ENCODE assay signal across 18 cellular contexts in genomic region chr10:116417821-116418220, GRCh38. TPM values are rescaled to one million over a fixed set of nuclear protein-coding genes. Genes with fewer than 3 reads are reported as not detected.
DNase-seq lines count a peak whose midpoint lies in the region; ATAC-seq, FAIRE-seq and TF ChIP-seq lines count a peak whose summit lies in the region.
"Had no signal": no experiment of that assay in that cellular context is flagged by ENCODE, and none has a peak within 500 bp of the region (broad histone marks: within the 10 kb centered on the region; RNA-seq: fewer than 3 reads in every experiment).

No MANE protein-coding gene starts in this region.

- H2AFZ ChIP-seq in GM23248: no peak overlapping the region

- no peak for TF ChIP-seq CTCF in RWPE1 (conservative IDR thresholded peaks at IDR 0.05; ENCODE audit: low read depth)
- TF ChIP-seq CTCF in bronchial epithelial cell (IDR thresholded peaks at IDR 0.05; ENCODE audit: insufficient read depth, low read length, severe bottlenecking): no peak

- H3K4me1 Mint-ChIP-seq in stimulated activated effector memory CD8-positive, alpha-beta T cell treated with anti-CD3 and anti-CD28 coated beads, Interleukin-12 subunit alpha, Interleukin-12 subunit beta, amount 100 ng/mL, for 72 hours: no peaks in the 10 kb centered on the region

- no peak overlapping the region for H3K4me2 ChIP-seq in GM23248 (ENCODE audit: unreplicated experiment)
- H3K4me2 ChIP-seq: BLaER1 treated with 17β-estradiol and CSF1 and Interleukin-3, amounts not matched to agents 10 nM and 100 nM had no signal

- H3K79me2 ChIP-seq in GM23248 (ENCODE audit: insufficient read depth): no peaks in the 10 kb centered on the region

- no peaks in the 10 kb centered on the region for H3K4me1 ChIP-seq in GM23248 (ENCODE audit: insufficient read depth)
- H3K4me1 ChIP-seq: BLaER1 treated with 17β-estradiol and CSF1 and Interleukin-3, amounts not matched to agents 10 nM and 100 nM; HAP-1 had no signal

- in situ Hi-C loops in GM23248 (cut with MboI): no loop called here

- ATAC-seq in stimulated activated effector memory CD8-positive, alpha-beta T cell treated with anti-CD3 and anti-CD28 coated beads, Interleukin-12 subunit alpha, Interleukin-12 subunit beta, amount 100 ng/mL, for 72 hours: peak; percentile 59
- ATAC-seq in HG03108 (IDR thresholded peaks at IDR 0.05; ENCODE audit: unreplicated experiment): no peak
- no peak for ATAC-seq in GM21576 (IDR thresholded peaks at IDR 0.05; ENCODE audit: unreplicated experiment)
- ATAC-seq: K562, Panc1 had no signal

- CTCF ChIA-PET in RWPE1 (lab: Yijun Ruan, JAX): interaction anchor here (1.2 kb wide), 1 partner anchor 17 kb away, joined by 3 read pairs; no protein-coding TSS in a partner anchor

- POLR2A ChIA-PET in RWPE1 (lab: Yijun Ruan, JAX; ENCODE audit: low non-redundant PET): no interaction called here

- no peaks in the 10 kb centered on the region for H3K9me2 ChIP-seq in GM23248 (ENCODE audit: insufficient read depth)

- no peaks in the 10 kb centered on the region for H3F3A ChIP-seq in GM23248 (ENCODE audit: insufficient read depth)

- H3K4me3 ChIP-seq in GM23248 (no peak overlapping the region), bronchial epithelial cell (ENCODE audit: low read depth, low read length) (no peak overlapping the region)
- H3K4me3 ChIP-seq: BLaER1 treated with 17β-estradiol and CSF1 and Interleukin-3, amounts not matched to agents 10 nM and 100 nM; HAP-1; K562 had no signal

- H3K27ac Mint-ChIP-seq in stimulated activated effector memory CD8-positive, alpha-beta T cell treated with anti-CD3 and anti-CD28 coated beads, Interleukin-12 subunit alpha, Interleukin-12 subunit beta, amount 100 ng/mL, for 72 hours: no peak overlapping the region

- no peaks in the 10 kb centered on the region for H3K36me3 Mint-ChIP-seq in stimulated activated effector memory CD8-positive, alpha-beta T cell treated with anti-CD3 and anti-CD28 coated beads, Interleukin-12 subunit alpha, Interleukin-12 subunit beta, amount 100 ng/mL, for 72 hours

- H3K9me3 ChIP-seq in GM23248 (ENCODE audit: low read depth): no peaks in the 10 kb centered on the region
- H3K9me3 ChIP-seq: BLaER1 treated with 17β-estradiol and CSF1 and Interleukin-3, amounts not matched to agents 10 nM and 100 nM; HAP-1 had no signal

- peak; percentile 36 for DNase-seq in GM23248
- peak; percentile 51 for DNase-seq in RWPE1 (ENCODE audit: low spot score)
- DNase-seq in bronchial epithelial cell (ENCODE audit: low read depth): peak; percentile 80
- no peak for DNase-seq in stimulated activated effector memory CD8-positive, alpha-beta T cell treated with anti-CD3 and anti-CD28 coated beads, Interleukin-12 subunit alpha, Interleukin-12 subunit beta, amount 100 ng/mL, for 72 hours (ENCODE audit: low spot score in 2 of 2)
- DNase-seq in NCI-H1417 treated with DMSO at 0.1 percent for 48 hours (lab: John Stamatoyannopoulos, UW): no peak
- DNase-seq: EL, NCI-H1048, NCI-H1694 treated with DMSO at 0.1 percent for 48 hours, NCI-H446, NCI-H748 treated with DMSO at 0.1 percent for 48 hours, SHP77 treated with DMSO at 0.1 percent for 48 hours had no signal

- WGBS in GM23248 (ENCODE audit: low coverage in 1 of 2, low lambda C conversion rate in 2 of 2, missing lambda C conversion rate in 2 of 2), 2 experiments: 13 to 26% methylated on average over 2 of the region's 2 CpGs

- no peak overlapping the region for H3K4me3 Mint-ChIP-seq in stimulated activated effector memory CD8-positive, alpha-beta T cell treated with anti-CD3 and anti-CD28 coated beads, Interleukin-12 subunit alpha, Interleukin-12 subunit beta, amount 100 ng/mL, for 72 hours

- H4K20me1 ChIP-seq in GM23248 (ENCODE audit: insufficient read depth): no peaks in the 10 kb centered on the region
- H4K20me1 ChIP-seq: BLaER1 treated with 17β-estradiol and CSF1 and Interleukin-3, amounts not matched to agents 10 nM and 100 nM had no signal

- no peak for FAIRE-seq in bronchial epithelial cell (lab: Jason Lieb, UNC)
- FAIRE-seq: HTR-8/SVneo, K562 had no signal

- H3K27ac ChIP-seq in GM23248: no peak overlapping the region
- H3K27ac ChIP-seq in RWPE1: no peak overlapping the region
- H3K27ac ChIP-seq: BLaER1 treated with 17β-estradiol and CSF1 and Interleukin-3, amounts not matched to agents 10 nM and 100 nM had no signal

- H3K27me3 ChIP-seq in GM23248 (replicated peaks; ENCODE audit: insufficient read depth) (no peaks in the 10 kb centered on the region), bronchial epithelial cell (ENCODE audit: control insufficient read depth, insufficient read depth, low read length) (no peaks in the 10 kb centered on the region)
- H3K27me3 ChIP-seq: BLaER1 treated with 17β-estradiol and CSF1 and Interleukin-3, amounts not matched to agents 10 nM and 100 nM had no signal

- H3K36me3 ChIP-seq in GM23248 (ENCODE audit: low read depth) (no peaks in the 10 kb centered on the region), bronchial epithelial cell (ENCODE audit: control insufficient read depth, insufficient read depth, low read length) (no peaks in the 10 kb centered on the region)
- H3K36me3 ChIP-seq: BLaER1 treated with 17β-estradiol and CSF1 and Interleukin-3, amounts not matched to agents 10 nM and 100 nM; HAP-1 had no signal

- peaks cover 2% of the 10 kb centered on the region for H3K9me3 Mint-ChIP-seq in stimulated activated effector memory CD8-positive, alpha-beta T cell treated with anti-CD3 and anti-CD28 coated beads, Interleukin-12 subunit alpha, Interleukin-12 subunit beta, amount 100 ng/mL, for 72 hours

- H3K9ac ChIP-seq in GM23248: no peak overlapping the region
- H3K9ac ChIP-seq: BLaER1 treated with 17β-estradiol and CSF1 and Interleukin-3, amounts not matched to agents 10 nM and 100 nM had no signal

RNA-seq across cellular contexts. Expression of gene PNLIPRP3, which starts 9.8 kb away (rescaled TPM):
- not detected in 2 replicates for total RNA-seq in GM23248 (2014; rRNA removed; shearing (Covaris generic))
- polyA plus RNA-seq in GM23248 (2016; fragmentation: Nextera tagmentation; extraction: Ambion mirVana): not detected in 2 replicates
- total RNA-seq in bronchial epithelial cell: 53.2 and 67.8 TPM in 2 replicates
- total RNA-seq: K562 had no signal
- polyA plus RNA-seq: K562 had no signal

Comparison
In these comparisons a context has a peak if more than half of its experiments do, and no peak if none do; other contexts are left out.
1. DNase-seq: peak in GM23248 (single experiment), RWPE1 (single experiment) and bronchial epithelial cell (single experiment); none in stimulated activated effector memory CD8-positive, alpha-beta T cell treated with anti-CD3 and anti-CD28 coated beads, Interleukin-12 subunit alpha, Interleukin-12 subunit beta, amount 100 ng/mL, for 72 hours (0 of 2) and NCI-H1417 treated with DMSO at 0.1 percent for 48 hours (single experiment).
2. RNA of gene PNLIPRP3, which starts 9.8 kb away (total RNA-seq): 53.2 to 67.8 TPM in bronchial epithelial cell; not detected in GM23248; every median in the first group is over 10 times any median in the second.